ENCODE assay signal across 1 cellular context in the genomic region with DNA sequence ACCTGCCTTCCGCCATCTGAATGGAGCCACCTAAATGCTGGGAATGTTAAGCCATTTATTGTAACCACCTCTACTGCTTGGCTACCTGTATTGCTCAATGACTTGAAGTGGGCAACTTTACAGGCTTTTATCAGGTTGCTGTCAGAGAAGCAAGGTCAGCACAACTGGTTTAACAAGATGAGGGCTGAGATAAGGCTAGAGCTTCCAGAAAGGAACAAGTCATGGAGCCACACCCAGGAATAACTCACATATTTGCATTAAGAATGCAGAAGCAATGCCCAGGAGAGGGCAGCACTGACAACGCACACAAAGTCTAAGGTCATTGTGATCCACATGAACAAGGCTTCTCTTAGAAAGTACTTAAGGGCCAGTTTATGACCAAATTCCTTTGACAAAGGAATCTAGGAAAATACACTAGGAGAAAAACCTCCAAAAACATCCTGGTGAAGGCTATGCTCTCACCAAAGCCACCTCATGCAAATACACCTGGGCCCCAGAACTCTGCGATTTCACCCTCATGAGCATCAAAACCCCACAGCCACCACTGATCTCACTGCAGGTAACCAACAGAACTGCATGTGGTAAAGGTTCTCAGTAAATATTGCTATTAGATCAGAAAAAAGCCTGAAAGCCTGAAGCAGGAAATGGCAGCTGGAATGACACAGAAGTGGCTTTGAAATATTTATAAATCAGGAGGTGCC.
TF ChIP-seq lines count a peak whose summit lies in the region.

No MANE protein-coding gene starts in this region.

TF ChIP-seq in SK-N-SH treated with all-trans-retinoic acid at 6 μM for 48 hours, 23 proteins besides CTCF, POLR2A, EP300 and RAD21:
- TF ChIP-seq, protein P1, sequence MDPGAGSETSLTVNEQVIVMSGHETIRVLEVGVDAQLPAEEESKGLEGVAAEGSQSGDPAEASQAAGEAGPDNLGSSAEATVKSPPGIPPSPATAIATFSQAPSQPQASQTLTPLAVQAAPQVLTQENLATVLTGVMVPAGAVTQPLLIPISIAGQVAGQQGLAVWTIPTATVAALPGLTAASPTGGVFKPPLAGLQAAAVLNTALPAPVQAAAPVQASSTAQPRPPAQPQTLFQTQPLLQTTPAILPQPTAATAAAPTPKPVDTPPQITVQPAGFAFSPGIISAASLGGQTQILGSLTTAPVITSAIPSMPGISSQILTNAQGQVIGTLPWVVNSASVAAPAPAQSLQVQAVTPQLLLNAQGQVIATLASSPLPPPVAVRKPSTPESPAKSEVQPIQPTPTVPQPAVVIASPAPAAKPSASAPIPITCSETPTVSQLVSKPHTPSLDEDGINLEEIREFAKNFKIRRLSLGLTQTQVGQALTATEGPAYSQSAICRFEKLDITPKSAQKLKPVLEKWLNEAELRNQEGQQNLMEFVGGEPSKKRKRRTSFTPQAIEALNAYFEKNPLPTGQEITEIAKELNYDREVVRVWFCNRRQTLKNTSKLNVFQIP (CRISPR knock-in tag; IDR thresholded peaks at IDR 0.05; ENCODE audit: borderline replicate concordance, low read depth), result no peak
- TF ChIP-seq ZFP3 (CRISPR knock-in tag; IDR thresholded peaks at IDR 0.05) (no peak), ARNTL (CRISPR knock-in tag; IDR thresholded peaks at IDR 0.05; ENCODE audit: borderline replicate concordance, low read depth) (no peak), SNAI2 (CRISPR knock-in tag; IDR thresholded peaks at IDR 0.05) (no peak), RARB (CRISPR knock-in tag; IDR thresholded peaks at IDR 0.05) (no peak), CSDC2 (CRISPR knock-in tag; IDR thresholded peaks at IDR 0.05) (no peak), ZNF70 (CRISPR knock-in tag; IDR thresholded peaks at IDR 0.05) (no peak), OSR1 (CRISPR knock-in tag; IDR thresholded peaks at IDR 0.05) (no peak)
- TF ChIP-seq, protein P2, sequence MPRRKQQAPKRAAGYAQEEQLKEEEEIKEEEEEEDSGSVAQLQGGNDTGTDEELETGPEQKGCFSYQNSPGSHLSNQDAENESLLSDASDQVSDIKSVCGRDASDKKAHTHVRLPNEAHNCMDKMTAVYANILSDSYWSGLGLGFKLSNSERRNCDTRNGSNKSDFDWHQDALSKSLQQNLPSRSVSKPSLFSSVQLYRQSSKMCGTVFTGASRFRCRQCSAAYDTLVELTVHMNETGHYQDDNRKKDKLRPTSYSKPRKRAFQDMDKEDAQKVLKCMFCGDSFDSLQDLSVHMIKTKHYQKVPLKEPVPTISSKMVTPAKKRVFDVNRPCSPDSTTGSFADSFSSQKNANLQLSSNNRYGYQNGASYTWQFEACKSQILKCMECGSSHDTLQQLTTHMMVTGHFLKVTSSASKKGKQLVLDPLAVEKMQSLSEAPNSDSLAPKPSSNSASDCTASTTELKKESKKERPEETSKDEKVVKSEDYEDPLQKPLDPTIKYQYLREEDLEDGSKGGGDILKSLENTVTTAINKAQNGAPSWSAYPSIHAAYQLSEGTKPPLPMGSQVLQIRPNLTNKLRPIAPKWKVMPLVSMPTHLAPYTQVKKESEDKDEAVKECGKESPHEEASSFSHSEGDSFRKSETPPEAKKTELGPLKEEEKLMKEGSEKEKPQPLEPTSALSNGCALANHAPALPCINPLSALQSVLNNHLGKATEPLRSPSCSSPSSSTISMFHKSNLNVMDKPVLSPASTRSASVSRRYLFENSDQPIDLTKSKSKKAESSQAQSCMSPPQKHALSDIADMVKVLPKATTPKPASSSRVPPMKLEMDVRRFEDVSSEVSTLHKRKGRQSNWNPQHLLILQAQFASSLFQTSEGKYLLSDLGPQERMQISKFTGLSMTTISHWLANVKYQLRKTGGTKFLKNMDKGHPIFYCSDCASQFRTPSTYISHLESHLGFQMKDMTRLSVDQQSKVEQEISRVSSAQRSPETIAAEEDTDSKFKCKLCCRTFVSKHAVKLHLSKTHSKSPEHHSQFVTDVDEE (CRISPR knock-in tag; IDR thresholded peaks at IDR 0.05), result no peak
